In the genomic region with DNA sequence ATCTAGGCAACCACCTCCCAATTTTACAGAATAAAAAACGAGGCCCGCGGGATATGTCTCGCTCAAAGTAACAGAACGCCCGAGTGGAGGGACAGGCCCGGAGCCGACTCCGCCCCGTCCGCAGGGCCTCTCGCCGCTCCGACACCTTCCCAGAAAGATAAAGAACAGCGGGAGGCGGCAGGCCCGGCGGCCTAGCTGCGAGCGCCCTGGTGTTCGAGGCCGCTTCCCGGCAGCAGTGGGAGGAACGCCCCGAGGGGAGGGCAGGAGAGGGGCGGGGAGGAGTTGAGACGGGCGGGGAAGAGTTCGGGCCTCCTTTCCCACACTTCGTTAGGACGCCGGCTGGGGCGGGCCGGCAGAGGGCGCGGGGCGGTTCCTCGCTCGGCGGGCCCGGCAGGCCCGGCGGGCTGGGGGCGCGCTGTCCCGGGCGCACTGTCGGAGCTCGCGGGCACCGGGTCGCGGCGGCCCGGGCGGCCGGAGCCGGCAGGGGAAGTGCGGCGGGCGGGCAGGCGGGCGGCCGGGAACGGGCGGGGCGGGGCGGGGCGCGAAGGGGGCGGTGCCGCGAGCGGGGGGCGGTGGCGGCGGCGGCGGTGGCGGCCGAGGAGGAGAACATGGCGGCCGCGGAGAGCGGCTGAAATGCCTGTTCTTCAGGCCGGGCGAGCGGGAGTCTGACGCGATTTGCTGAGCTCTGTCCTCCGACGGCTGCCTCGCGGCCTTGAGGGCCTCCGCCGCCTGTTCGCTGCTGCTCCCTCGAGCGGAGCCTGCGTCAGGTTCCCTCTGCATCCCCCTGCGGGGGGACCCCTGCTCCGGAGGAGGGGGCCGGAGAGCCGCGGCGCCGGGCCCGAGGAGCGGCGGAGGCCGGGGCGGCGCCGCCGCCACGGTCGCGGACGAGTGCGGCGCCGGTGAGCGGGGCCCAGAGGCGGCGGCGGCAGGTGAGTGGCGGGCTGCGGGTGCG, we compare ENCODE assay signal across 1 cellular context.
TF ChIP-seq lines count a peak whose summit lies in the region.

A gene (plus strand): TSS at position 581 of the 952 bp plus-strand sequence. CDS start 167,424 bp downstream, outside the sequence.

TF ChIP-seq in HepG2, 621 proteins besides CTCF, POLR2A, EP300 and RAD21 (continued from another document and continues in another):
- TF ChIP-seq, protein P1, sequence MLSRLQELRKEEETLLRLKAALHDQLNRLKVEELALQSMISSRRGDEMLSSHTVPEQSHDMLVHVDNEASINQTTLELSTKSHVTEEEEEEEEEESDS (CRISPR knock-in tag; IDR thresholded peaks at IDR 0.05; ENCODE audit: borderline replicate concordance) = peak; percentile 64; the same call in 1 of the 2 replicates
- TF ChIP-seq, protein P2, sequence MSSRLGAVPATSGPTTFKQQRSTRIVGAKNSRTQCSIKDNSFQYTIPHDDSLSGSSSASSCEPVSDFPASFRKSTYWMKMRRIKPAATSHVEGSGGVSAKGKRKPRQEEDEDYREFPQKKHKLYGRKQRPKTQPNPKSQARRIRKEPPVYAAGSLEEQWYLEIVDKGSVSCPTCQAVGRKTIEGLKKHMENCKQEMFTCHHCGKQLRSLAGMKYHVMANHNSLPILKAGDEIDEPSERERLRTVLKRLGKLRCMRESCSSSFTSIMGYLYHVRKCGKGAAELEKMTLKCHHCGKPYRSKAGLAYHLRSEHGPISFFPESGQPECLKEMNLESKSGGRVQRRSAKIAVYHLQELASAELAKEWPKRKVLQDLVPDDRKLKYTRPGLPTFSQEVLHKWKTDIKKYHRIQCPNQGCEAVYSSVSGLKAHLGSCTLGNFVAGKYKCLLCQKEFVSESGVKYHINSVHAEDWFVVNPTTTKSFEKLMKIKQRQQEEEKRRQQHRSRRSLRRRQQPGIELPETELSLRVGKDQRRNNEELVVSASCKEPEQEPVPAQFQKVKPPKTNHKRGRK (CRISPR knock-in tag; IDR thresholded peaks at IDR 0.05) = 0 out of 2 replicates have a peak, but pooled peaks have one; percentile 9
- TF ChIP-seq ZMYM2 (CRISPR knock-in tag; IDR thresholded peaks at IDR 0.05) (peak; percentile 81), ZNF749 (CRISPR knock-in tag; IDR thresholded peaks at IDR 0.05; ENCODE audit: borderline replicate concordance) (peak; percentile 26; the same call in 1 of the 2 replicates), FOXC1 (CRISPR knock-in tag; IDR thresholded peaks at IDR 0.05; ENCODE audit: borderline replicate concordance) (no peak), ZNF607 (CRISPR knock-in tag; IDR thresholded peaks at IDR 0.05; ENCODE audit: borderline replicate concordance) (0 out of 2 replicates have a peak, but pooled peaks have one; percentile 12), SAP130 (CRISPR knock-in tag; IDR thresholded peaks at IDR 0.05; ENCODE audit: low read depth) (peak; percentile 63), NFYB (CRISPR knock-in tag; IDR thresholded peaks at IDR 0.05) (no peak), RNF2 (conservative IDR thresholded peaks at IDR 0.05; ENCODE audit: low read depth) (no peak), FIP1L1 (IDR thresholded peaks at IDR 0.05; ENCODE audit: borderline replicate concordance, insufficient read depth, low read depth, low read length) (no peak), HNF4G (IDR thresholded peaks at IDR 0.05; ENCODE audit: borderline replicate concordance, low read depth, low read length) (no peak; the same call in 1 of the 2 replicates), HNF4G (CRISPR knock-in tag; IDR thresholded peaks at IDR 0.05; ENCODE audit: borderline replicate concordance, low read depth) (no peak), KDM1A (CRISPR knock-in tag; IDR thresholded peaks at IDR 0.05) (0 out of 2 replicates have a peak, but pooled peaks have one; percentile 17), ZNF788 (CRISPR knock-in tag; IDR thresholded peaks at IDR 0.05; ENCODE audit: borderline replicate concordance) (no peak; the same call in 1 of the 2 replicates), NCOR1 (IDR thresholded peaks at IDR 0.05; ENCODE audit: borderline replicate concordance, low read length) (no peak), FOXJ3 (CRISPR knock-in tag; IDR thresholded peaks at IDR 0.05; ENCODE audit: borderline replicate concordance) (no peak), HMGA1 (CRISPR knock-in tag; conservative IDR thresholded peaks at IDR 0.05) (no peak), IRF2 (CRISPR knock-in tag; IDR thresholded peaks at IDR 0.05) (no peak)
- TF ChIP-seq, protein P3, sequence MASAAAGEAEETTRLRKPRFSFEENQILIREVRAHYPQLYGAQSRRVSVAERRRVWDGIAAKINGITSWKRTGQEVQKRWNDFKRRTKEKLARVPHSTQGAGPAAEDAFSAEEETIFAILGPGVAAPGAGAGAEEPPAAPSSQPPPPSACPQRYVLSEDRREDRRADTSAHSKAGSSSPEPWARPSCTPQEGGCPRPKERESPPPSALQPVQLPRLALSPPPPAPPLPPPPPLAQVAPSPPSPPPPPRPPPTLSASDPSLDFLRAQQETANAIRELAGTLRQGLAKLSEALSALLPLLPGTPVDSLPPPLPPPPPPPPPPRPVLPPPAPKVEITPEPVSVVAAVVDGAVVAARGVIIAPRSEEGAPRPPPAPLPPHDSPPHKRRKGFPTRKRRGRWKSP (CRISPR knock-in tag; IDR thresholded peaks at IDR 0.05) = no peak
- TF ChIP-seq, protein P4, sequence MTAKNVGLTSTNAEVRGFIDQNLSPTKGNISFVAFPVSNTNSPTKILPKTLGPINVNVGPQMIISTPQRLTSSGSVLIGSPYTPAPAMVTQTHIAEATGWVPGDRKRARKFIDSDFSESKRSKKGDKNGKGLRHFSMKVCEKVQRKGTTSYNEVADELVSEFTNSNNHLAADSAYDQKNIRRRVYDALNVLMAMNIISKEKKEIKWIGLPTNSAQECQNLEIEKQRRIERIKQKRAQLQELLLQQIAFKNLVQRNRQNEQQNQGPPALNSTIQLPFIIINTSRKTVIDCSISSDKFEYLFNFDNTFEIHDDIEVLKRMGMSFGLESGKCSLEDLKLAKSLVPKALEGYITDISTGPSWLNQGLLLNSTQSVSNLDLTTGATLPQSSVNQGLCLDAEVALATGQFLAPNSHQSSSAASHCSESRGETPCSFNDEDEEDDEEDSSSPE (CRISPR knock-in tag; IDR thresholded peaks at IDR 0.05) = no peak; the same call in 1 of the 2 replicates
- TF ChIP-seq, protein P5, sequence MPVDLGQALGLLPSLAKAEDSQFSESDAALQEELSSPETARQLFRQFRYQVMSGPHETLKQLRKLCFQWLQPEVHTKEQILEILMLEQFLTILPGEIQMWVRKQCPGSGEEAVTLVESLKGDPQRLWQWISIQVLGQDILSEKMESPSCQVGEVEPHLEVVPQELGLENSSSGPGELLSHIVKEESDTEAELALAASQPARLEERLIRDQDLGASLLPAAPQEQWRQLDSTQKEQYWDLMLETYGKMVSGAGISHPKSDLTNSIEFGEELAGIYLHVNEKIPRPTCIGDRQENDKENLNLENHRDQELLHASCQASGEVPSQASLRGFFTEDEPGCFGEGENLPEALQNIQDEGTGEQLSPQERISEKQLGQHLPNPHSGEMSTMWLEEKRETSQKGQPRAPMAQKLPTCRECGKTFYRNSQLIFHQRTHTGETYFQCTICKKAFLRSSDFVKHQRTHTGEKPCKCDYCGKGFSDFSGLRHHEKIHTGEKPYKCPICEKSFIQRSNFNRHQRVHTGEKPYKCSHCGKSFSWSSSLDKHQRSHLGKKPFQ (CRISPR knock-in tag; IDR thresholded peaks at IDR 0.05; ENCODE audit: insufficient replicate concordance) = no peak
- TF ChIP-seq, protein P6, sequence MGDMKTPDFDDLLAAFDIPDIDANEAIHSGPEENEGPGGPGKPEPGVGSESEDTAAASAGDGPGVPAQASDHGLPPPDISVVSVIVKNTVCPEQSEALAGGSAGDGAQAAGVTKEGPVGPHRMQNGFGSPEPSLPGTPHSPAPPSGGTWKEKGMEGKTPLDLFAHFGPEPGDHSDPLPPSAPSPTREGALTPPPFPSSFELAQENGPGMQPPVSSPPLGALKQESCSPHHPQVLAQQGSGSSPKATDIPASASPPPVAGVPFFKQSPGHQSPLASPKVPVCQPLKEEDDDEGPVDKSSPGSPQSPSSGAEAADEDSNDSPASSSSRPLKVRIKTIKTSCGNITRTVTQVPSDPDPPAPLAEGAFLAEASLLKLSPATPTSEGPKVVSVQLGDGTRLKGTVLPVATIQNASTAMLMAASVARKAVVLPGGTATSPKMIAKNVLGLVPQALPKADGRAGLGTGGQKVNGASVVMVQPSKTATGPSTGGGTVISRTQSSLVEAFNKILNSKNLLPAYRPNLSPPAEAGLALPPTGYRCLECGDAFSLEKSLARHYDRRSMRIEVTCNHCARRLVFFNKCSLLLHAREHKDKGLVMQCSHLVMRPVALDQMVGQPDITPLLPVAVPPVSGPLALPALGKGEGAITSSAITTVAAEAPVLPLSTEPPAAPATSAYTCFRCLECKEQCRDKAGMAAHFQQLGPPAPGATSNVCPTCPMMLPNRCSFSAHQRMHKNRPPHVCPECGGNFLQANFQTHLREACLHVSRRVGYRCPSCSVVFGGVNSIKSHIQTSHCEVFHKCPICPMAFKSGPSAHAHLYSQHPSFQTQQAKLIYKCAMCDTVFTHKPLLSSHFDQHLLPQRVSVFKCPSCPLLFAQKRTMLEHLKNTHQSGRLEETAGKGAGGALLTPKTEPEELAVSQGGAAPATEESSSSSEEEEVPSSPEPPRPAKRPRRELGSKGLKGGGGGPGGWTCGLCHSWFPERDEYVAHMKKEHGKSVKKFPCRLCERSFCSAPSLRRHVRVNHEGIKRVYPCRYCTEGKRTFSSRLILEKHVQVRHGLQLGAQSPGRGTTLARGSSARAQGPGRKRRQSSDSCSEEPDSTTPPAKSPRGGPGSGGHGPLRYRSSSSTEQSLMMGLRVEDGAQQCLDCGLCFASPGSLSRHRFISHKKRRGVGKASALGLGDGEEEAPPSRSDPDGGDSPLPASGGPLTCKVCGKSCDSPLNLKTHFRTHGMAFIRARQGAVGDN (CRISPR knock-in tag; IDR thresholded peaks at IDR 0.05) = peak; percentile 75
- TF ChIP-seq, protein P7, sequence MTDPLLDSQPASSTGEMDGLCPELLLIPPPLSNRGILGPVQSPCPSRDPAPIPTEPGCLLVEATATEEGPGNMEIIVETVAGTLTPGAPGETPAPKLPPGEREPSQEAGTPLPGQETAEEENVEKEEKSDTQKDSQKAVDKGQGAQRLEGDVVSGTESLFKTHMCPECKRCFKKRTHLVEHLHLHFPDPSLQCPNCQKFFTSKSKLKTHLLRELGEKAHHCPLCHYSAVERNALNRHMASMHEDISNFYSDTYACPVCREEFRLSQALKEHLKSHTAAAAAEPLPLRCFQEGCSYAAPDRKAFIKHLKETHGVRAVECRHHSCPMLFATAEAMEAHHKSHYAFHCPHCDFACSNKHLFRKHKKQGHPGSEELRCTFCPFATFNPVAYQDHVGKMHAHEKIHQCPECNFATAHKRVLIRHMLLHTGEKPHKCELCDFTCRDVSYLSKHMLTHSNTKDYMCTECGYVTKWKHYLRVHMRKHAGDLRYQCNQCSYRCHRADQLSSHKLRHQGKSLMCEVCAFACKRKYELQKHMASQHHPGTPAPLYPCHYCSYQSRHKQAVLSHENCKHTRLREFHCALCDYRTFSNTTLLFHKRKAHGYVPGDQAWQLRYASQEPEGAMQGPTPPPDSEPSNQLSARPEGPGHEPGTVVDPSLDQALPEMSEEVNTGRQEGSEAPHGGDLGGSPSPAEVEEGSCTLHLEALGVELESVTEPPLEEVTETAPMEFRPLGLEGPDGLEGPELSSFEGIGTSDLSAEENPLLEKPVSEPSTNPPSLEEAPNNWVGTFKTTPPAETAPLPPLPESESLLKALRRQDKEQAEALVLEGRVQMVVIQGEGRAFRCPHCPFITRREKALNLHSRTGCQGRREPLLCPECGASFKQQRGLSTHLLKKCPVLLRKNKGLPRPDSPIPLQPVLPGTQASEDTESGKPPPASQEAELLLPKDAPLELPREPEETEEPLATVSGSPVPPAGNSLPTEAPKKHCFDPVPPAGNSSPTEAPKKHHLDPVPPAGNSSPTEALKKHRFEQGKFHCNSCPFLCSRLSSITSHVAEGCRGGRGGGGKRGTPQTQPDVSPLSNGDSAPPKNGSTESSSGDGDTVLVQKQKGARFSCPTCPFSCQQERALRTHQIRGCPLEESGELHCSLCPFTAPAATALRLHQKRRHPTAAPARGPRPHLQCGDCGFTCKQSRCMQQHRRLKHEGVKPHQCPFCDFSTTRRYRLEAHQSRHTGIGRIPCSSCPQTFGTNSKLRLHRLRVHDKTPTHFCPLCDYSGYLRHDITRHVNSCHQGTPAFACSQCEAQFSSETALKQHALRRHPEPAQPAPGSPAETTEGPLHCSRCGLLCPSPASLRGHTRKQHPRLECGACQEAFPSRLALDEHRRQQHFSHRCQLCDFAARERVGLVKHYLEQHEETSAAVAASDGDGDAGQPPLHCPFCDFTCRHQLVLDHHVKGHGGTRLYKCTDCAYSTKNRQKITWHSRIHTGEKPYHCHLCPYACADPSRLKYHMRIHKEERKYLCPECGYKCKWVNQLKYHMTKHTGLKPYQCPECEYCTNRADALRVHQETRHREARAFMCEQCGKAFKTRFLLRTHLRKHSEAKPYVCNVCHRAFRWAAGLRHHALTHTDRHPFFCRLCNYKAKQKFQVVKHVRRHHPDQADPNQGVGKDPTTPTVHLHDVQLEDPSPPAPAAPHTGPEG (CRISPR knock-in tag; IDR thresholded peaks at IDR 0.05) = no peak
- TF ChIP-seq, protein P8, sequence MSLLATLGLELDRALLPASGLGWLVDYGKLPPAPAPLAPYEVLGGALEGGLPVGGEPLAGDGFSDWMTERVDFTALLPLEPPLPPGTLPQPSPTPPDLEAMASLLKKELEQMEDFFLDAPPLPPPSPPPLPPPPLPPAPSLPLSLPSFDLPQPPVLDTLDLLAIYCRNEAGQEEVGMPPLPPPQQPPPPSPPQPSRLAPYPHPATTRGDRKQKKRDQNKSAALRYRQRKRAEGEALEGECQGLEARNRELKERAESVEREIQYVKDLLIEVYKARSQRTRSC (CRISPR knock-in tag; IDR thresholded peaks at IDR 0.05; ENCODE audit: low read depth) = no peak
- TF ChIP-seq, protein P9, sequence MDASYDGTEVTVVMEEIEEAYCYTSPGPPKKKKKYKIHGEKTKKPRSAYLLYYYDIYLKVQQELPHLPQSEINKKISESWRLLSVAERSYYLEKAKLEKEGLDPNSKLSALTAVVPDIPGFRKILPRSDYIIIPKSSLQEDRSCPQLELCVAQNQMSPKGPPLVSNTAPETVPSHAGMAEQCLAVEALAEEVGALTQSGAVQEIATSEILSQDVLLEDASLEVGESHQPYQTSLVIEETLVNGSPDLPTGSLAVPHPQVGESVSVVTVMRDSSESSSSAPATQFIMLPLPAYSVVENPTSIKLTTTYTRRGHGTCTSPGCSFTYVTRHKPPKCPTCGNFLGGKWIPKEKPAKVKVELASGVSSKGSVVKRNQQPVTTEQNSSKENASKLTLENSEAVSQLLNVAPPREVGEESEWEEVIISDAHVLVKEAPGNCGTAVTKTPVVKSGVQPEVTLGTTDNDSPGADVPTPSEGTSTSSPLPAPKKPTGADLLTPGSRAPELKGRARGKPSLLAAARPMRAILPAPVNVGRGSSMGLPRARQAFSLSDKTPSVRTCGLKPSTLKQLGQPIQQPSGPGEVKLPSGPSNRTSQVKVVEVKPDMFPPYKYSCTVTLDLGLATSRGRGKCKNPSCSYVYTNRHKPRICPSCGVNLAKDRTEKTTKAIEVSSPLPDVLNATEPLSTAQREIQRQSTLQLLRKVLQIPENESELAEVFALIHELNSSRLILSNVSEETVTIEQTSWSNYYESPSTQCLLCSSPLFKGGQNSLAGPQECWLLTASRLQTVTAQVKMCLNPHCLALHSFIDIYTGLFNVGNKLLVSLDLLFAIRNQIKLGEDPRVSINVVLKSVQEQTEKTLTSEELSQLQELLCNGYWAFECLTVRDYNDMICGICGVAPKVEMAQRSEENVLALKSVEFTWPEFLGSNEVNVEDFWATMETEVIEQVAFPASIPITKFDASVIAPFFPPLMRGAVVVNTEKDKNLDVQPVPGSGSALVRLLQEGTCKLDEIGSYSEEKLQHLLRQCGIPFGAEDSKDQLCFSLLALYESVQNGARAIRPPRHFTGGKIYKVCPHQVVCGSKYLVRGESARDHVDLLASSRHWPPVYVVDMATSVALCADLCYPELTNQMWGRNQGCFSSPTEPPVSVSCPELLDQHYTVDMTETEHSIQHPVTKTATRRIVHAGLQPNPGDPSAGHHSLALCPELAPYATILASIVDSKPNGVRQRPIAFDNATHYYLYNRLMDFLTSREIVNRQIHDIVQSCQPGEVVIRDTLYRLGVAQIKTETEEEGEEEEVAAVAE (CRISPR knock-in tag; IDR thresholded peaks at IDR 0.05; ENCODE audit: borderline replicate concordance) = no peak
